In genomic region chr5:55160493-55161209, GRCh38 we compare ENCODE assay signal across 1 cellular context.
TF ChIP-seq lines count a peak whose summit lies in the region.

No MANE protein-coding gene starts in this region.

TF ChIP-seq in HEK293, 187 proteins besides CTCF, POLR2A, EP300 and RAD21 (continued from another document):
- TF ChIP-seq PRDM10 (tag by site-specific recombination; IDR thresholded peaks at IDR 0.05): peak; percentile 93
- TF ChIP-seq MZF1 (tag by site-specific recombination; IDR thresholded peaks at IDR 0.05; ENCODE audit: borderline replicate concordance): no peak
- TF ChIP-seq ZNF600 (tag by site-specific recombination; IDR thresholded peaks at IDR 0.05): peak; percentile 51; the same call in 1 of the 2 replicates
- peak; percentile 48 for TF ChIP-seq SP2 (tag by site-specific recombination; IDR thresholded peaks at IDR 0.05)
- TF ChIP-seq SP3 (tag by site-specific recombination; IDR thresholded peaks at IDR 0.05): peak; percentile 40; the same call in 1 of the 2 replicates
- TF ChIP-seq ZBTB20 (tag by site-specific recombination; IDR thresholded peaks at IDR 0.05): peak; percentile 57
- no peak for TF ChIP-seq ZNF37A (tag by site-specific recombination; IDR thresholded peaks at IDR 0.05)
- TF ChIP-seq GLIS1 (tag by site-specific recombination; IDR thresholded peaks at IDR 0.05): no peak
- 0 out of 2 replicates have a peak, but pooled peaks have one; percentile 14 for TF ChIP-seq KLF9 (tag by site-specific recombination; IDR thresholded peaks at IDR 0.05; ENCODE audit: low read depth)
- no peak for TF ChIP-seq ZSCAN16 (tag by site-specific recombination; IDR thresholded peaks at IDR 0.05)
- TF ChIP-seq ZNF791 (tag by site-specific recombination; IDR thresholded peaks at IDR 0.05): no peak
- TF ChIP-seq ZNF362 (tag by site-specific recombination; IDR thresholded peaks at IDR 0.05): peak; percentile 88
- TF ChIP-seq PRDM1 (tag by site-specific recombination; IDR thresholded peaks at IDR 0.05): peak; percentile 58; the same call in 1 of the 2 replicates
- TF ChIP-seq ZNF670 (tag by site-specific recombination; IDR thresholded peaks at IDR 0.05; ENCODE audit: low read depth): no peak
